23 cellular contexts compared by ENCODE assay signal in the genomic region with DNA sequence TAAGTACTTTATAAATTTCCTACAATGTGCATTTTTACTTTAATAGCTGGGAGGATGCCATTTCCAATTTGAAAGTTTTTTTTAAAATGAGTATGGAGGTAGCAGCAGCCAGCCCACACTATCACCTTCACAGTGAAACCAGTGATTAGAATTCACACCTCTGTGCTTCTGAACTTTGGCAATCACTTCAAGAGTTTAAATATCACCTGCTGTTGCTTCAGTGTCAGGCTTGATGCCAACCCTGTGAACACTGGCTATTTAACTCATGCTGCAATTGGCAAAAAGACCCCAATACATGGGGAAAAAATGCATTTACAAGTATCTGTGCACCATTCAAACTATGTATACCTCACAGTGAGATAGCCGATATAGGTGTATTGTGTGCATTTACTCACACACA.
"Had no signal": no experiment of that assay in that cellular context is flagged by ENCODE, and none has a peak within 500 bp of the region (broad histone marks: within the 10 kb centered on the region; RNA-seq: fewer than 3 reads in every experiment).

No MANE protein-coding gene starts in this region.

- H3K27ac ChIP-seq: HL-60, RWPE1, SJCRH30 had no signal

- H3K4me3 ChIP-seq: MG63, SJCRH30 had no signal

- DNase-seq: IMR-90; Karpas-422; KG1; MG63; NCI-H1092; NCI-H1105 treated with DMSO at 0.1 percent for 48 hours; NCI-H1417 treated with DMSO at 0.1 percent for 48 hours; NCI-H146; NCI-H1694 treated with DMSO at 0.1 percent for 48 hours; NCI-H1930; NCI-H2081; NCI-H2107; NCI-H2227 treated with DMSO at 0.1 percent for 48 hours; NCI-H524; NCI-H526 treated with DMSO at 0.1 percent for 48 hours; NCI-H748 treated with DMSO at 0.1 percent for 48 hours; NK-92 treated with Interleukin-12 subunit alpha and Interleukin-12 subunit beta, amount 100 ng/mL, for 24 hours; PC-3; SHP77 treated with DMSO at 0.1 percent for 48 hours; SJCRH30 had no signal

- ATAC-seq: Panc1, PC-3 had no signal

- H3K9me3 ChIP-seq: MG63, SJCRH30 had no signal

- H3K27me3 ChIP-seq: MG63, SJCRH30 had no signal

- H3K4me1 ChIP-seq: SJCRH30 had no signal
